Comparison of ENCODE assay signal across 1 cellular context in the genomic region with DNA sequence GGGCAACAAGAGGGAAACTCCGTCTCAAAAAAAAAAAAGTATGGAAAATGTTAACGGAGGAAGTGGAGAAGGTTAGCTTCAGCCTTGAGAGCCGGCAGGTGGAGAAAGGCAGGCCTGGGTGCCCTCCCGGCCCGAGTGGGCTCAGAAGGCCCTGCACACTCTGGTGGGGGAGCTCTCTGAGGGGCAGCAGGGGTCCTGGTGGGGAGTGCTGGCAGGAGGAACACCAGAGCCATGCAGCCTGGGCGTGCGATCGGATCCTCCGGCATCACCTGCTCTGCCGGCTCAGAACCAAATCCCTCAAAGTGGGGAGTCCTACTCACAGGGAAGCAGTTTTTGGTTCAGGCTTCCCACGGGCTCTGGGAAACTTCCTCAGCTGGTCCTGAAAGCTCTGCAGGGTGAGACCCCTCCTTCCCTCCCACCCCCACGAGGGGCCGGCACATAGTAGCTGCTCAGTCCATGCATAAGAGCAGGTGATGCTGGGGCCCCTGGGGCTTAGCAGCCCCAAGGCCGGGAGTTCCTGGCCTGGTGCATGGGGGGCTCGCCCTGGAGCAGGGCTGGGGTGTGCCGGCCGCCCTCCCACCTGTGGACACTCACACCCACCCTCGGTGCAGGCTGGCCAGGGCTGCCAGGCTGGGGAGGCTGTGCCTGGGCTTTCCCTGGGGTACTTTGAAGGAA.
TF ChIP-seq lines count a peak whose summit lies in the region.

No MANE protein-coding gene starts in this region.

TF ChIP-seq in liver, 16 proteins besides CTCF, POLR2A, EP300 and RAD21 (continued from another document):
- TF ChIP-seq, protein P1, sequence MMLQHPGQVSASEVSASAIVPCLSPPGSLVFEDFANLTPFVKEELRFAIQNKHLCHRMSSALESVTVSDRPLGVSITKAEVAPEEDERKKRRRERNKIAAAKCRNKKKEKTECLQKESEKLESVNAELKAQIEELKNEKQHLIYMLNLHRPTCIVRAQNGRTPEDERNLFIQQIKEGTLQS (IDR thresholded peaks at IDR 0.05), result no peak
